In genomic region chr19:4911314-4911713, GRCh38 we compare ENCODE assay signal across 9 cellular contexts. TPM values are rescaled to one million over a fixed set of nuclear protein-coding genes. Genes with fewer than 3 reads are reported as not detected.
DNase-seq lines count a peak whose midpoint lies in the region; ATAC-seq and TF ChIP-seq lines count a peak whose summit lies in the region.
"Had no signal": no experiment of that assay in that cellular context is flagged by ENCODE, and none has a peak within 500 bp of the region (broad histone marks: within the 10 kb centered on the region; RNA-seq: fewer than 3 reads in every experiment).

No MANE protein-coding gene starts in this region.

- peaks cover 29% of the 10 kb centered on the region for H3K4me1 ChIP-seq in left ventricle myocardium inferior
- H3K4me1 ChIP-seq in upper lobe of right lung, result peaks cover 26% of the 10 kb centered on the region

- H3K9me3 ChIP-seq in left ventricle myocardium inferior (replicated peaks) (no peaks in the 10 kb centered on the region), upper lobe of right lung (no peaks in the 10 kb centered on the region)

- peaks cover 51% of the 10 kb centered on the region for H3K4me1 Mint-ChIP-seq in activated T-helper 2 cell treated with anti-CD3 and anti-CD28 coated beads, Interferon-gamma antibody, Interleukin-2, Interleukin-4, amounts not matched to agents 10 μg/mL and 5 μg/mL and 100 μg/mL, durations not matched to agents 14 hours and 24 hours and 36 hours (ENCODE audit: low read depth)

- peaks cover 53% of the 10 kb centered on the region for H3K36me3 Mint-ChIP-seq in activated T-helper 2 cell treated with anti-CD3 and anti-CD28 coated beads, Interferon-gamma antibody, Interleukin-2, Interleukin-4, amounts not matched to agents 10 μg/mL and 5 μg/mL and 100 μg/mL, durations not matched to agents 14 hours and 24 hours and 36 hours (ENCODE audit: low read depth)

- H3K9me3 Mint-ChIP-seq in activated T-helper 2 cell treated with anti-CD3 and anti-CD28 coated beads, Interferon-gamma antibody, Interleukin-2, Interleukin-4, amounts not matched to agents 10 μg/mL and 5 μg/mL and 100 μg/mL, durations not matched to agents 14 hours and 24 hours and 36 hours, result no peaks in the 10 kb centered on the region

- H3K4me3 Mint-ChIP-seq in activated T-helper 2 cell treated with anti-CD3 and anti-CD28 coated beads, Interferon-gamma antibody, Interleukin-2, Interleukin-4, amounts not matched to agents 10 μg/mL and 5 μg/mL and 100 μg/mL, durations not matched to agents 14 hours and 24 hours and 36 hours (ENCODE audit: low read depth), result peak overlapping the region; percentile 88

- TF ChIP-seq CTCF in left ventricle myocardium inferior (IDR thresholded peaks at IDR 0.05; ENCODE audit: borderline replicate concordance), result no peak
- no peak for TF ChIP-seq CTCF in kidney epithelial cell (IDR thresholded peaks at IDR 0.05; ENCODE audit: insufficient read depth, low read length, poor library complexity, severe bottlenecking)
- TF ChIP-seq CTCF in upper lobe of right lung (IDR thresholded peaks at IDR 0.05), result no peak

- H3K36me3 ChIP-seq in left ventricle myocardium inferior (no peaks in the 10 kb centered on the region), kidney epithelial cell (ENCODE audit: control insufficient read depth, insufficient read depth, low read length) (no peaks in the 10 kb centered on the region), upper lobe of right lung (no peaks in the 10 kb centered on the region)

- H3K27me3 ChIP-seq in left ventricle myocardium inferior (ENCODE audit: low read depth) (peaks cover 12% of the 10 kb centered on the region), kidney epithelial cell (ENCODE audit: control insufficient read depth, insufficient read depth, low read length) (no peaks in the 10 kb centered on the region), upper lobe of right lung (peaks cover 5% of the 10 kb centered on the region)

- DNase-seq in left ventricle myocardium inferior (no peak), Right ventricle myocardium superior (no peak), kidney epithelial cell (ENCODE audit: low read depth) (no peak), upper lobe of right lung (no peak), NCI-H2171 (lab: John Stamatoyannopoulos, UW) (no peak)
- no peak for DNase-seq in activated T-helper 2 cell treated with anti-CD3 and anti-CD28 coated beads, Interferon-gamma antibody, Interleukin-2, Interleukin-4, amounts not matched to agents 10 μg/mL and 5 μg/mL and 100 μg/mL, durations not matched to agents 14 hours and 24 hours and 36 hours (ENCODE audit: low spot score)

- no peak overlapping the region for H3K27ac ChIP-seq in left ventricle myocardium inferior (replicated peaks)
- H3K27ac ChIP-seq in upper lobe of right lung, result no peak overlapping the region

- ATAC-seq in Right ventricle myocardium superior (ENCODE audit: poor library complexity) (no peak), upper lobe of right lung (no peak), GM19328 (IDR thresholded peaks at IDR 0.05; ENCODE audit: unreplicated experiment) (no peak), HG03432 (IDR thresholded peaks at IDR 0.05; ENCODE audit: unreplicated experiment) (no peak)

- H3K4me3 ChIP-seq in left ventricle myocardium inferior, result peak overlapping the region; percentile 79
- H3K4me3 ChIP-seq in kidney epithelial cell (ENCODE audit: low read depth, low read length), result peak overlapping the region; percentile 75
- H3K4me3 ChIP-seq in upper lobe of right lung, result peak overlapping the region; percentile 57

- intact Hi-C loops in left ventricle myocardium inferior (cut with micrococcal nuclease), result loop anchor here (5.0 kb wide), 1 partner anchor 104 kb away; no protein-coding TSS in a partner anchor
- intact Hi-C loops in Right ventricle myocardium superior (cut with DNase I), result loop anchor here (5.0 kb wide), 2 partner anchors 39 to 99 kb away; no protein-coding TSS in a partner anchor
- intact Hi-C loops in activated T-helper 2 cell treated with anti-CD3 and anti-CD28 coated beads, Interferon-gamma antibody, Interleukin-2, Interleukin-4, amounts not matched to agents 10 μg/mL and 5 μg/mL and 100 μg/mL, durations not matched to agents 14 hours and 24 hours and 36 hours (cut with micrococcal nuclease), result loop anchor here (2.0 kb wide), 2 partner anchors 39 to 97 kb away; no protein-coding TSS in a partner anchor
- intact Hi-C loops in upper lobe of right lung (cut with DNase I), result no loop called here

- no peaks in the 10 kb centered on the region for H3K27me3 Mint-ChIP-seq in activated T-helper 2 cell treated with anti-CD3 and anti-CD28 coated beads, Interferon-gamma antibody, Interleukin-2, Interleukin-4, amounts not matched to agents 10 μg/mL and 5 μg/mL and 100 μg/mL, durations not matched to agents 14 hours and 24 hours and 36 hours (ENCODE audit: low read depth)

- peak overlapping the region; percentile 84 for H3K27ac Mint-ChIP-seq in activated T-helper 2 cell treated with anti-CD3 and anti-CD28 coated beads, Interferon-gamma antibody, Interleukin-2, Interleukin-4, amounts not matched to agents 10 μg/mL and 5 μg/mL and 100 μg/mL, durations not matched to agents 14 hours and 24 hours and 36 hours

RNA-seq across cellular contexts. Expression of gene UHRF1, which starts 2.0 kb away (rescaled TPM):
- total RNA-seq in left ventricle myocardium inferior (1.3 TPM), Right ventricle myocardium superior (1.3 TPM), kidney epithelial cell (20.7 and 21.2 TPM in 2 replicates), upper lobe of right lung (0.90 TPM)
- total RNA-seq in activated T-helper 2 cell treated with anti-CD3 and anti-CD28 coated beads, Interferon-gamma antibody, Interleukin-2, Interleukin-4, amounts not matched to agents 10 μg/mL and 5 μg/mL and 100 μg/mL, durations not matched to agents 14 hours and 24 hours and 36 hours, result 137 and 138 TPM in 2 replicates

RNA-seq across cellular contexts. Expression of gene ARRDC5, which starts 8.6 kb away (rescaled TPM):
- total RNA-seq in left ventricle myocardium inferior (not detected), Right ventricle myocardium superior (not detected), kidney epithelial cell (not detected in 2 replicates), upper lobe of right lung (not detected)
- 0.23 and 0.27 TPM in 2 replicates for total RNA-seq in activated T-helper 2 cell treated with anti-CD3 and anti-CD28 coated beads, Interferon-gamma antibody, Interleukin-2, Interleukin-4, amounts not matched to agents 10 μg/mL and 5 μg/mL and 100 μg/mL, durations not matched to agents 14 hours and 24 hours and 36 hours
- total RNA-seq: LHCN-M2 had no signal

RNA-seq across cellular contexts. Expression of gene PLIN3, which starts 43.8 kb away (rescaled TPM):
- total RNA-seq in left ventricle myocardium inferior, result 26.7 TPM
- 27.9 TPM for total RNA-seq in Right ventricle myocardium superior
- 55.3 and 61.8 TPM in 2 replicates for total RNA-seq in activated T-helper 2 cell treated with anti-CD3 and anti-CD28 coated beads, Interferon-gamma antibody, Interleukin-2, Interleukin-4, amounts not matched to agents 10 μg/mL and 5 μg/mL and 100 μg/mL, durations not matched to agents 14 hours and 24 hours and 36 hours
- 59.5 and 111 TPM in 2 replicates for total RNA-seq in kidney epithelial cell
- total RNA-seq in upper lobe of right lung, result 31.9 TPM

RNA-seq across cellular contexts. Expression of gene KDM4B, which starts 57.6 kb away (rescaled TPM):
- total RNA-seq in left ventricle myocardium inferior, result 34.1 TPM
- 34.6 TPM for total RNA-seq in Right ventricle myocardium superior
- 51.7 and 54.3 TPM in 2 replicates for total RNA-seq in activated T-helper 2 cell treated with anti-CD3 and anti-CD28 coated beads, Interferon-gamma antibody, Interleukin-2, Interleukin-4, amounts not matched to agents 10 μg/mL and 5 μg/mL and 100 μg/mL, durations not matched to agents 14 hours and 24 hours and 36 hours
- total RNA-seq in kidney epithelial cell, result 21.2 and 28.1 TPM in 2 replicates
- total RNA-seq in upper lobe of right lung, result 39.0 TPM
